In the genomic region with DNA sequence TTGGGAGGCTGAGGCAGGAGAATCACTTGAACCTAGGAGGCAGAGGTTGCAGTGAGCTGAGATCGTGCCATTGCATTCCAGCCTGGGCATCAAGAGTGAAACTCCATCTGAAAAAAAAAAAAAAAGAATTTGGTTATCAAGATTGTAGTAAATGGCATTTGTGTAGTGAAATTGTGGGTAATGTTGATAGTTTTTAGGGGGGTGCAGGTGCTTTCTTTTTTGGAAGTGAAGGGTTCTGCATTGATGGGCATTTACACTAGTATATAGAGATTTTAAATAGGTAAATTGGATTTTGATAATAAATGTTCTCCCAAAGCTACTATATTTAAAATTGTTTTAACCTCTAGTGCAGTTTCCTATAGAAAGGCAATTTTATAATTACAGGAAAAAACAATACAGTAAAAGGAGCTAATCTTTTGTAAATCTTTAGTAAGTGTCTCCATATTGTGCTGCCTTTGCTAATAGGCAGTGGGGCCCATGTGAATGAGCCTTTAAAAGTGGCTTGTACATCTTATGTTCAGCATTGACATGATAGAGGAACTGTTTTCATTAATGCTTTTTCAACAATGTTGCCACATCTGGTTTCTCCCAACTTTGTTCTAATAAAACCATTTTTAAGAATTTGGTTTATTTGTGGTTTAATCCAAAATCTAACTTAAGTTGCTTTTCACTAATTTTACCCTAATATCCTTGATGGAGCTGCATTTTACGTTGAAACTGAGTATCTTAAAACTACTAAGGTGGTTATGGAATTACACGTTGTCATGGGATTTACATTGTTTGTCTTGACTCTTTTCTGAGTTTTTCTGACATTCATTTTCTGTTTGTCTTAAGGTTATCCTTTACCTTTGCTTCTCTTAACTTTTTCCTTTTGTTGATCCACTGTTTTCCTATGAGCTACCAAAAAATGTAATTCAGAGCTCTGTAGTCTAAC, we compare ENCODE assay signal across 13 cellular contexts. TPM values are rescaled to one million over a fixed set of nuclear protein-coding genes. Genes with fewer than 3 reads are reported as not detected.
DNase-seq lines count a peak whose midpoint lies in the region; ATAC-seq and TF ChIP-seq lines count a peak whose summit lies in the region.
"Had no signal": no experiment of that assay in that cellular context is flagged by ENCODE, and none has a peak within 500 bp of the region (broad histone marks: within the 10 kb centered on the region; RNA-seq: fewer than 3 reads in every experiment).

No MANE protein-coding gene starts in this region.

- H3K27me3 ChIP-seq in Loucy (ENCODE audit: insufficient read depth, low read length, poor library complexity, severe bottlenecking) (no peaks in the 10 kb centered on the region), skeletal muscle satellite cell (ENCODE audit: control insufficient read depth, insufficient read depth, low read length) (no peaks in the 10 kb centered on the region)

- no peak overlapping the region for H2AFZ ChIP-seq in Loucy (ENCODE audit: low read length)

- H3K9ac ChIP-seq in Loucy (ENCODE audit: low read depth, low read length, poor library complexity, severe bottlenecking): no peak overlapping the region
- no peak overlapping the region for H3K9ac ChIP-seq in skeletal muscle satellite cell (ENCODE audit: low read depth, low read length)

- no peaks in the 10 kb centered on the region for H3F3A ChIP-seq in Loucy (ENCODE audit: low read depth)

- no peaks in the 10 kb centered on the region for H3K27me3 Mint-ChIP-seq in activated T-cell treated with anti-CD3 and anti-CD28 coated beads, Interleukin-2, amount 50 U/mL, for 4 hours (ENCODE audit: low read depth)
- H3K27me3 Mint-ChIP-seq in central memory CD8-positive, alpha-beta T cell: no peaks in the 10 kb centered on the region
- H3K27me3 Mint-ChIP-seq: dendritic cell treated with granulocyte-macrophage colony-stimulating factor and Interleukin-4, amounts not matched to agents 40 ng/mL and 50 ng/mL, for 4 days had no signal

- ATAC-seq in activated T-cell treated with anti-CD3 and anti-CD28 coated beads, Interleukin-2, amount 50 U/mL, for 4 hours: no peak
- ATAC-seq in central memory CD8-positive, alpha-beta T cell (replicated peaks; ENCODE audit: extremely low read depth, poor library complexity, severe bottlenecking): no peak
- ATAC-seq in HG03378 (IDR thresholded peaks at IDR 0.05; ENCODE audit: unreplicated experiment): no peak
- ATAC-seq in HG03521 (IDR thresholded peaks at IDR 0.05; ENCODE audit: unreplicated experiment): no peak
- ATAC-seq in GM19023 (IDR thresholded peaks at IDR 0.05; ENCODE audit: unreplicated experiment): no peak

- peak overlapping the region; percentile 26 for H3K4me3 ChIP-seq in Loucy (ENCODE audit: low read length, poor library complexity, severe bottlenecking)
- H3K4me3 ChIP-seq in skeletal muscle satellite cell (ENCODE audit: low read length): no peak overlapping the region

- no peaks in the 10 kb centered on the region for H3K9me3 Mint-ChIP-seq in activated T-cell treated with anti-CD3 and anti-CD28 coated beads, Interleukin-2, amount 50 U/mL, for 4 hours
- H3K9me3 Mint-ChIP-seq in central memory CD8-positive, alpha-beta T cell: no peaks in the 10 kb centered on the region
- H3K9me3 Mint-ChIP-seq: dendritic cell treated with granulocyte-macrophage colony-stimulating factor and Interleukin-4, amounts not matched to agents 40 ng/mL and 50 ng/mL, for 4 days had no signal

- peaks cover 11% of the 10 kb centered on the region; the same call in 1 of the 2 replicates for H3K36me3 ChIP-seq in Loucy (ENCODE audit: insufficient read depth, low read length)
- H3K36me3 ChIP-seq in skeletal muscle satellite cell (ENCODE audit: insufficient read depth, low read length): peaks cover 1% of the 10 kb centered on the region

- H3K4me1 ChIP-seq in Loucy (ENCODE audit: insufficient read depth, low read length, poor library complexity, severe bottlenecking) (peaks cover 37% of the 10 kb centered on the region), skeletal muscle satellite cell (ENCODE audit: control insufficient read depth, insufficient read depth, low read length) (peaks cover 34% of the 10 kb centered on the region)

- TF ChIP-seq CTCF in Loucy (conservative IDR thresholded peaks at IDR 0.05; ENCODE audit: low read length): no peak

- H3K9me3 ChIP-seq in Loucy (ENCODE audit: insufficient read depth, low read depth, low read length): no peaks in the 10 kb centered on the region
- no peaks in the 10 kb centered on the region for H3K9me3 ChIP-seq in skeletal muscle satellite cell (replicated peaks; ENCODE audit: low read length)

- DNase-seq in activated T-cell treated with anti-CD3 and anti-CD28 coated beads, Interleukin-2, amount 50 U/mL, for 4 hours: no peak
- DNase-seq in activated T-cell treated with anti-CD3 and anti-CD28 coated beads, Interleukin-2, amount 50 U/mL, for 1 hour: no peak
- DNase-seq in central memory CD8-positive, alpha-beta T cell (ENCODE audit: low spot score in 2 of 2): no peak
- DNase-seq: ACHN, amygdala, NCI-H187 treated with DMSO at 0.1 percent for 48 hours, NCI-H524 treated with DMSO at 0.1 percent for 48 hours had no signal

- no peaks in the 10 kb centered on the region for H3K9me2 ChIP-seq in Loucy (replicated peaks; ENCODE audit: low read depth, low read length)

- peaks cover 98% of the 10 kb centered on the region for H4K20me1 ChIP-seq in Loucy (ENCODE audit: insufficient read depth, low read length, poor library complexity, severe bottlenecking)

- H3K4me1 Mint-ChIP-seq in activated T-cell treated with anti-CD3 and anti-CD28 coated beads, Interleukin-2, amount 50 U/mL, for 4 hours (ENCODE audit: low read depth): peaks cover 95% of the 10 kb centered on the region
- H3K4me1 Mint-ChIP-seq in central memory CD8-positive, alpha-beta T cell: peaks cover 77% of the 10 kb centered on the region

- peak overlapping the region; percentile 61 for H3K27ac Mint-ChIP-seq in central memory CD8-positive, alpha-beta T cell (ENCODE audit: low read depth)
- H3K27ac Mint-ChIP-seq: dendritic cell treated with granulocyte-macrophage colony-stimulating factor and Interleukin-4, amounts not matched to agents 40 ng/mL and 50 ng/mL, for 4 days had no signal

- H3K36me3 Mint-ChIP-seq in activated T-cell treated with anti-CD3 and anti-CD28 coated beads, Interleukin-2, amount 50 U/mL, for 4 hours (ENCODE audit: insufficient read depth): peaks cover 21% of the 10 kb centered on the region
- H3K36me3 Mint-ChIP-seq in central memory CD8-positive, alpha-beta T cell (ENCODE audit: insufficient read depth): peaks cover 19% of the 10 kb centered on the region

- H3K4me2 ChIP-seq in Loucy (ENCODE audit: low read depth, low read length, poor library complexity, severe bottlenecking): peak overlapping the region; percentile 26
- peak overlapping the region; percentile 27 for H3K4me2 ChIP-seq in skeletal muscle satellite cell (ENCODE audit: low read length)

- peak overlapping the region; percentile 68 for H3K4me3 Mint-ChIP-seq in activated T-cell treated with anti-CD3 and anti-CD28 coated beads, Interleukin-2, amount 50 U/mL, for 4 hours
- H3K4me3 Mint-ChIP-seq in central memory CD8-positive, alpha-beta T cell: peak overlapping the region; percentile 58
- H3K4me3 Mint-ChIP-seq: dendritic cell treated with granulocyte-macrophage colony-stimulating factor and Interleukin-4, amounts not matched to agents 40 ng/mL and 50 ng/mL, for 4 days had no signal

- H3K79me2 ChIP-seq in Loucy (ENCODE audit: insufficient read depth, low read length): peaks cover 100% of the 10 kb centered on the region

RNA-seq across cellular contexts. Expression of gene MATR3, which starts 11.1 kb away (rescaled TPM):
- total RNA-seq in activated T-cell treated with anti-CD3 and anti-CD28 coated beads, Interleukin-2, amount 50 U/mL, for 4 hours: 100 to 1,000 TPM; 201 to 208 (median 202) TPM
- 140 and 178 TPM in 2 replicates for total RNA-seq in skeletal muscle satellite cell (2012; rRNA removed)

RNA-seq across cellular contexts. Expression of gene PAIP2, which starts 37.0 kb away (rescaled TPM):
- total RNA-seq in activated T-cell treated with anti-CD3 and anti-CD28 coated beads, Interleukin-2, amount 50 U/mL, for 4 hours: 10 to 100 TPM; 47.0 to 59.9 (median 50.5) TPM
- 40.3 and 48.3 TPM in 2 replicates for total RNA-seq in skeletal muscle satellite cell (2012; rRNA removed)
